ENCODE assay signal across 16 cellular contexts in the genomic region with DNA sequence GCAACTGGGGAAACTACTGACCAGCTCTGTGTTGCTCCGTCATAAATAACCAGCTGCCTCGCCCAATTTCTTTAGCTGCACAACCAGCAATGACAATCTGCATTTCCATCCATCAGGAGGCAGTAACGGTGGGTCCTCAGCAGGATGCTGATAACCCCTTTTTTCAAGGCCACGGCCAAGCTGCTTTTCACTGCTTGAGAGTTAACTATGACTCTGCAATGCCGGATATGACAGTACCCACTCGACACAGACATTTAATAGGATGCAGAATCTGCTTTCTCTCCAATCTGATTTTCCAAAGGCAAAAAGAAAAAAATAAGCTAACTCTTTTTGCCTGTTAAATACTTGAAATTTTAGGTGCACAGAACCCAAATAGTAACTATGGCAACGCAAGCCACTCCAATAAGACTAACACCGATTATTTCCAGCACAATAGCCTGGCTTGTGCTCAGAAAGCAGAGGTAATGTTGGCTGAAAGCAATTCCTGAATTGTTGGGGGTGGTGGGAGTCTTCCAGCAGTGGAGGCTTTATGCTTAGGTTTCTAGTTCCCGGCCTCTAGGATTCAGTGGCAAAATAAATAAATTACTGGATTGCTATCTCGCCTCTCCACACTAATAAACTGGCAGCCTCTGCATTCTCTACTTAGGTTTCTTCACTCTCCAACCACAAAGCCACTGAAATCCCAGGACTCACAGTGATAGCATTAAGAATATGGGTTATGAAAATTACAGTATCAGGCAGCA. TPM values are rescaled to one million over a fixed set of nuclear protein-coding genes. Genes with fewer than 3 reads are reported as not detected.
DNase-seq lines count a peak whose midpoint lies in the region; ATAC-seq and TF ChIP-seq lines count a peak whose summit lies in the region.
"Had no signal": no experiment of that assay in that cellular context is flagged by ENCODE, and none has a peak within 500 bp of the region (broad histone marks: within the 10 kb centered on the region; RNA-seq: fewer than 3 reads in every experiment).

No MANE protein-coding gene starts in this region.

- H3K36me3 ChIP-seq in HEK293 (ENCODE audit: control insufficient read depth in 2 of 2, insufficient read depth in 1 of 2, low read length in 2 of 2) = no peaks in the 10 kb centered on the region
- no peaks in the 10 kb centered on the region for H3K36me3 ChIP-seq in osteoblast (ENCODE audit: insufficient read depth, low read length)
- no peaks in the 10 kb centered on the region for H3K36me3 ChIP-seq in PC-9 (ENCODE audit: low read depth)
- no peaks in the 10 kb centered on the region for H3K36me3 ChIP-seq in Caco-2 (ENCODE audit: control insufficient read depth, insufficient read depth, low read length)
- H3K36me3 ChIP-seq: adrenal gland had no signal

- H3F3A ChIP-seq in PC-9 (ENCODE audit: insufficient read depth, low read depth) = no peaks in the 10 kb centered on the region

- no peaks in the 10 kb centered on the region for H3K27me3 ChIP-seq in osteoblast (ENCODE audit: insufficient read depth, low read length)
- no peaks in the 10 kb centered on the region for H3K27me3 ChIP-seq in PC-9 (ENCODE audit: insufficient read depth, low read depth)
- H3K27me3 ChIP-seq in Caco-2 (replicated peaks; ENCODE audit: control insufficient read depth, insufficient read depth, low read length) = no peaks in the 10 kb centered on the region
- H3K27me3 ChIP-seq: adrenal gland had no signal

- peak overlapping the region; percentile 47 for H2AFZ ChIP-seq in osteoblast (ENCODE audit: low read length)
- H2AFZ ChIP-seq in PC-9 = no peak overlapping the region

- peaks cover 3% of the 10 kb centered on the region for H3K27me3 Mint-ChIP-seq in Caco-2 (ENCODE audit: insufficient read depth, unreplicated experiment)

- H3K79me2 ChIP-seq in osteoblast (ENCODE audit: insufficient read depth, low read length) (no peaks in the 10 kb centered on the region), PC-9 (ENCODE audit: low read depth) (no peaks in the 10 kb centered on the region)

- no peaks in the 10 kb centered on the region for H4K20me1 ChIP-seq in osteoblast (ENCODE audit: insufficient read depth, low read length)
- no peaks in the 10 kb centered on the region for H4K20me1 ChIP-seq in PC-9 (ENCODE audit: insufficient read depth)

- no peaks in the 10 kb centered on the region for H3K4me1 Mint-ChIP-seq in Caco-2 (ENCODE audit: low read depth, unreplicated experiment)

- peak overlapping the region; percentile 22; the same call in 1 of the 2 replicates for H3K27ac ChIP-seq in HEK293 (ENCODE audit: extremely low read depth, low read depth, low read length)
- H3K27ac ChIP-seq in osteoblast (ENCODE audit: low read depth, low read length) = peak overlapping the region; percentile 20
- H3K27ac ChIP-seq in PC-9 = no peak overlapping the region
- H3K27ac ChIP-seq: adrenal gland had no signal

- TF ChIP-seq CTCF in HEK293 (tag by site-specific recombination; IDR thresholded peaks at IDR 0.05) (no peak), osteoblast (IDR thresholded peaks at IDR 0.05; ENCODE audit: extremely low read depth, low read depth, low read length) (no peak), PC-9 (conservative IDR thresholded peaks at IDR 0.05) (no peak), Caco-2 (IDR thresholded peaks at IDR 0.05; ENCODE audit: insufficient read depth in 1 of 2, low read depth in 1 of 2, low read length in 1 of 2, severe bottlenecking in 1 of 2, unreplicated experiment in 1 of 2) (no peak)

- no peaks in the 10 kb centered on the region for H3K9me2 ChIP-seq in PC-9 (ENCODE audit: insufficient read depth)

- H3K4me2 ChIP-seq in osteoblast (ENCODE audit: insufficient read depth, low read length) (peak overlapping the region; percentile 27), PC-9 (no peak overlapping the region)

- CTCF ChIA-PET in HEK293 (lab: Yijun Ruan, JAX) (interaction anchor here (0.6 to 2.0 kb wide), 5 partner anchors 21 to 644 kb away, joined by 3 to 6 read pairs (median 3); no protein-coding TSS in a partner anchor), PC-9 (lab: Charles Lee) (interaction anchor here (0.6 kb wide), 2 partner anchors 22 to 195 kb away, joined by 3 to 5 read pairs; no protein-coding TSS in a partner anchor), Caco-2 (lab: Charles Lee) (interaction anchor here (0.6 kb wide), 1 partner anchor 292 kb away, joined by 3 read pairs; no protein-coding TSS in a partner anchor)

- POLR2A ChIA-PET in HEK293 (lab: Yijun Ruan, JAX) = no interaction called here
- POLR2A ChIA-PET in PC-9 (lab: Charles Lee; ENCODE audit: unreplicated experiment) = no interaction called here
- POLR2A ChIA-PET in Caco-2 (lab: Charles Lee) = no interaction called here

- DNase-seq in RPMI7951 (ENCODE audit: low read depth) (peak; percentile 40), fibroblast of gingiva (ENCODE audit: low read depth) (peak; percentile 9), osteoblast (ENCODE audit: insufficient read length, low spot score, missing footprints) (peak; percentile 60), PC-9 (no peak), NCI-H526 treated with DMSO at 0.1 percent for 48 hours (lab: John Stamatoyannopoulos, UW) (no peak), Caco-2 (no peak)
- DNase-seq: adrenal gland; occipital lobe; OCI-M1; stimulated activated CD4-positive, alpha-beta T cell treated with anti-CD3 and anti-CD28 coated beads, Interleukin-2, amount 100 ng/mL, for 24 hours; stimulated activated naive CD4-positive, alpha-beta T cell had no signal

- H3K4me3 ChIP-seq in HEK293 (ENCODE audit: low read depth, low read length) (no peak overlapping the region), osteoblast (ENCODE audit: insufficient read depth, low read length) (peak overlapping the region; percentile 16), PC-9 (no peak overlapping the region), Caco-2 (ENCODE audit: low read depth, low read length) (no peak overlapping the region)
- H3K4me3 ChIP-seq: adrenal gland, GM12878 had no signal

- BruUV-seq in PC-9 (replicated peaks; lab: Mats Ljungman, UMichigan) = no TSS peak
- no TSS peak for BruUV-seq in Caco-2 (replicated peaks; lab: Mats Ljungman, UMichigan)

- H3K9me3 ChIP-seq in HEK293 (ENCODE audit: control insufficient read depth, insufficient read depth, low read depth, low read length) (no peaks in the 10 kb centered on the region), osteoblast (ENCODE audit: low read depth, low read length) (no peaks in the 10 kb centered on the region), PC-9 (ENCODE audit: insufficient read depth, low read depth) (no peaks in the 10 kb centered on the region), Caco-2 (no peaks in the 10 kb centered on the region)
- H3K9me3 ChIP-seq: adrenal gland had no signal

- ATAC-seq in HG02759 (IDR thresholded peaks at IDR 0.05; ENCODE audit: unreplicated experiment) = no peak
- ATAC-seq: esophagus mucosa, GM12878 had no signal

- H3K36me3 Mint-ChIP-seq in Caco-2 (ENCODE audit: insufficient read depth, unreplicated experiment) = no peaks in the 10 kb centered on the region

- peaks cover 15% of the 10 kb centered on the region for H3K4me1 ChIP-seq in HEK293 (ENCODE audit: control insufficient read depth, insufficient read depth, low read length)
- peaks cover 12% of the 10 kb centered on the region for H3K4me1 ChIP-seq in osteoblast (ENCODE audit: insufficient read depth, low read length)
- no peaks in the 10 kb centered on the region for H3K4me1 ChIP-seq in PC-9 (replicated peaks; ENCODE audit: insufficient read depth)
- H3K4me1 ChIP-seq in Caco-2 = no peaks in the 10 kb centered on the region
- H3K4me1 ChIP-seq: adrenal gland had no signal

- H3K4me3 Mint-ChIP-seq in Caco-2 (ENCODE audit: unreplicated experiment) = no peak overlapping the region
- H3K4me3 Mint-ChIP-seq: T-helper 2 cell treated with Interferon-gamma antibody and Interleukin-4, amounts not matched to agents 5 μg/mL and 100 μg/mL, for 36 hours had no signal

- H3K27ac Mint-ChIP-seq in Caco-2 (ENCODE audit: unreplicated experiment) = no peak overlapping the region
- H3K27ac Mint-ChIP-seq: T-helper 2 cell treated with Interferon-gamma antibody and Interleukin-4, amounts not matched to agents 5 μg/mL and 100 μg/mL, for 36 hours had no signal

- intact Hi-C loops in PC-9 (cut with micrococcal nuclease; ENCODE audit: unreplicated experiment) = no loop called here
- intact Hi-C loops in Caco-2 (cut with micrococcal nuclease; ENCODE audit: unreplicated experiment) = no loop called here

- no peaks in the 10 kb centered on the region for H3K9me3 Mint-ChIP-seq in Caco-2 (ENCODE audit: unreplicated experiment)
- H3K9me3 Mint-ChIP-seq: T-helper 2 cell treated with Interferon-gamma antibody and Interleukin-4, amounts not matched to agents 5 μg/mL and 100 μg/mL, for 36 hours had no signal

TF ChIP-seq in HEK293, 187 proteins besides CTCF, POLR2A, EP300 and RAD21 (continues in another document):
- TF ChIP-seq TCF7L2 (IDR thresholded peaks at IDR 0.05; ENCODE audit: borderline replicate concordance, low read depth, low read length) = no peak
- TF ChIP-seq ZNF747 (tag by site-specific recombination; IDR thresholded peaks at IDR 0.05) = no peak
- TF ChIP-seq ZNF335 (tag by site-specific recombination; conservative IDR thresholded peaks at IDR 0.05) = peak; percentile 52
- 0 out of 2 replicates have a peak, but pooled peaks have one; percentile 22 for TF ChIP-seq PRDM4 (tag by site-specific recombination; IDR thresholded peaks at IDR 0.05)
- TF ChIP-seq ZNF792 (tag by site-specific recombination; IDR thresholded peaks at IDR 0.05) = no peak
- peak; percentile 18; the same call in 1 of the 2 replicates for TF ChIP-seq ZNF585B (tag by site-specific recombination; IDR thresholded peaks at IDR 0.05)
- no peak for TF ChIP-seq ZNF175 (tag by site-specific recombination; IDR thresholded peaks at IDR 0.05)
- TF ChIP-seq ZNF521 (tag by site-specific recombination; IDR thresholded peaks at IDR 0.05) = no peak

RNA-seq across cellular contexts. Expression of gene SRGAP3, which starts 31.2 kb away (rescaled TPM):
- 2.3 and 3.6 TPM in 2 replicates for total RNA-seq in RPMI7951 (2014; rRNA removed; shearing (Covaris generic))
- total RNA-seq in osteoblast (2.5 and 4.7 TPM in 2 replicates), PC-9 (2021) (12.9 and 17.5 TPM in 2 replicates), Caco-2 (2022) (1.3 and 1.6 TPM in 2 replicates)

Comparison
In these comparisons a context has a peak if more than half of its experiments do, and no peak if none do; other contexts are left out.
1. DNase-seq: peak in RPMI7951 (single experiment), fibroblast of gingiva (single experiment) and osteoblast (single experiment); none in PC-9 (0 of 2), NCI-H526 treated with DMSO at 0.1 percent for 48 hours (single experiment) and Caco-2 (0 of 2).